1 cellular context compared by ENCODE assay signal in the genomic region with DNA sequence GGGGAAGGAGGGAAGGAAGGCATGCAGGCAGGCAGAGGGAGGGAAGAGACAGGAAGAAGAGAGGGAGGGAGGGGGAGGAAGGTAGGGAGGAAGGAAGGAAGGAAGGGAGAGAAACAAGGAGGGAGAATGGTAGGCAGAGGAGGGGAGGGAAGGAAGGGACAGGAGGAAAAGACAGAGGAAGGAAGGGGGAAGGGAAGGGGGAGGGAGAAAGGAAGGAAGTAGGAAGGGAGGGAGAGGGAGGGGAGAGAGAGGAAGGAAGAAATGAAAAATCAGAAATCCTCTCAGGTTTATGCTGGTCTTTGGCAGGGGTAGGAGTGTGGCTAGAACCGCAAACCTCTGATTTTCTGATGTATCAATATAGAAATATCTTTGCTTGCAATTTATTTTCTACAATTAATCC.
TF ChIP-seq lines count a peak whose summit lies in the region.

No MANE protein-coding gene starts in this region.

TF ChIP-seq in H1, 55 proteins besides CTCF, POLR2A, EP300 and RAD21:
- TF ChIP-seq TAF7 (optimal IDR thresholded peaks at IDR 0.05; ENCODE audit: borderline replicate concordance, low read depth, low read length) = no peak
- TF ChIP-seq JUND (IDR thresholded peaks at IDR 0.05; ENCODE audit: low read length) = no peak
- peak; percentile 45 for TF ChIP-seq RNF2 (IDR thresholded peaks at IDR 0.05; ENCODE audit: borderline replicate concordance, low read depth, low read length, missing control alignments, poor library complexity, severe bottlenecking)
- TF ChIP-seq TEAD4 (IDR thresholded peaks at IDR 0.05; ENCODE audit: low read depth, low read length) = no peak
- no peak for TF ChIP-seq FOSL1 (IDR thresholded peaks at IDR 0.05; ENCODE audit: insufficient read depth, low read depth, low read length)
- no peak for TF ChIP-seq NRF1 (IDR thresholded peaks at IDR 0.05; ENCODE audit: low read depth, low read length)
- TF ChIP-seq EGR1 (IDR thresholded peaks at IDR 0.05; ENCODE audit: borderline replicate concordance, low read depth, low read length) = no peak
- TF ChIP-seq SRF (IDR thresholded peaks at IDR 0.05; ENCODE audit: low read depth, low read length) = no peak
